In the genomic region with DNA sequence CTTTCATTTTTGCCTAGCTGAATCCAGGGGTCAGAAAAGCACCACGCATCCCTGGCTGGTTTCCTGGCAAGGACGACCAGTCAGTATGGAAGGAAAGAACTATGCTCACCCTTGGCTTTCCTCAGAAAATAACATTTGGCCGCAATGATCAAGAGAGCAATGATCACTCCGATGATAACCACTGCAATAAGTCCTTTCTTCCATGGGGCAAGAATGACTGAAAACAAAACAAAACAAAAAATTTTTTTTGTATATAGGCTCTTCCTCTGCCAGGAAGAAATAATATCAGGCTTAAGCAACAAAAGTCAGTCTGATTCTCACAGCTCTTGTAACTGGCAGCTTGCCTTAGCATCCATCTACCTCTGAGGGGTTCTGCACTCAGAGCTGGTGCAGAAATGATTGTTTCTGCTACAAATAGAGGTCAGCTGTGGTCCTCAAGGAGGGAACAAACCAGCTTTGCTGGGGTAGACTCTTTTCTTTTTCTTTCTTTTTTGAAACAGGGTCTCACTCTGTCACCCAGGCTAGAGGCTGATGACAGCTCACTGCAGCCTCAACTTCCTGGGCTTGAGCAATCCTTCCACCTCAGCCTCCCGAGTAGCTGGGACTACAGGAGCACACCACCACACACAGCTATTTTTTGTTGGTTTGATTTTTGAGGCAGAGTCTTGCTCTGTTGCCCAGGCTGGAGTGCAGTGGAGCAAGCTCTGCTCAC, we compare ENCODE assay signal across 1 cellular context.
TF ChIP-seq lines count a peak whose summit lies in the region.

No MANE protein-coding gene starts in this region.

TF ChIP-seq in IMR-90, 13 proteins besides CTCF, POLR2A, EP300 and RAD21 (continued from another document):
- TF ChIP-seq ELK1 (IDR thresholded peaks at IDR 0.05; ENCODE audit: borderline replicate concordance, low read depth, low read length) (no peak), NFE2L2 (IDR thresholded peaks at IDR 0.05; ENCODE audit: low read depth, low read length) (no peak), RFX5 (IDR thresholded peaks at IDR 0.05; ENCODE audit: low read depth, low read length) (no peak), CHD1 (IDR thresholded peaks at IDR 0.05; ENCODE audit: low read depth, low read length) (no peak)
